ENCODE assay signal across 8 cellular contexts in genomic region chr7:45978010-45978681, GRCh38. TPM values are rescaled to one million over a fixed set of nuclear protein-coding genes. Genes with fewer than 3 reads are reported as not detected.
DNase-seq lines count a peak whose midpoint lies in the region; ATAC-seq and TF ChIP-seq lines count a peak whose summit lies in the region.

No MANE protein-coding gene starts in this region.

- no peak overlapping the region for H4K8ac ChIP-seq in neuronal stem cell (ENCODE audit: low read depth, low read length)

- no peak overlapping the region for H2BK5ac ChIP-seq in neuronal stem cell (ENCODE audit: low read length)

- H3K4ac ChIP-seq in neuronal stem cell (ENCODE audit: low read length), result no peak overlapping the region

- no peak for ATAC-seq in HG02885 (IDR thresholded peaks at IDR 0.05; ENCODE audit: poor library complexity, unreplicated experiment)

- H3K14ac ChIP-seq in neuronal stem cell (ENCODE audit: low read length), result no peak overlapping the region

- peaks cover 12% of the 10 kb centered on the region for H3K9me3 ChIP-seq in NT2/D1 (ENCODE audit: insufficient read depth, low read length)
- H3K9me3 ChIP-seq in neuronal stem cell (replicated peaks in 1 of 2; ENCODE audit: control insufficient read depth in 2 of 2, insufficient read depth in 1 of 2, low read depth in 1 of 2, low read length in 2 of 2), result peaks cover 4 to 5% of the 10 kb centered on the region in 2 donors
- no peaks in the 10 kb centered on the region for H3K9me3 ChIP-seq in OCI-LY7 (ENCODE audit: low read length)

- no peaks in the 10 kb centered on the region for H3K9me2 ChIP-seq in OCI-LY7 (ENCODE audit: insufficient read depth, low read length)

- BruUV-seq in OCI-LY7 (replicated peaks; lab: Mats Ljungman, UMichigan), result no TSS peak

- no peak overlapping the region for H2BK15ac ChIP-seq in neuronal stem cell (ENCODE audit: low read length)

- H3K4me3 ChIP-seq in NT2/D1 (ENCODE audit: insufficient read length, low read depth) (no peak overlapping the region), epithelial cell of esophagus (ENCODE audit: low read length) (no peak overlapping the region), neuronal stem cell (ENCODE audit: low read length in 2 of 2) (peak overlapping the region in 1 of 2 donors; percentile 10), OCI-LY7 (ENCODE audit: low read depth, low read length, poor library complexity, severe bottlenecking) (no peak overlapping the region)

- CTCF ChIA-PET in OCI-LY7 (lab: Charles Lee; ENCODE audit: unreplicated experiment), result no interaction called here

- H3K27ac ChIP-seq in neuronal stem cell (replicated peaks; ENCODE audit: low read length) (peak overlapping the region; percentile 0), OCI-LY7 (ENCODE audit: low read depth, low read length, poor library complexity, severe bottlenecking) (no peak overlapping the region)

- H3K4me2 ChIP-seq in neuronal stem cell (ENCODE audit: insufficient read depth, low read length, poor library complexity, severe bottlenecking), result no peak overlapping the region
- H3K4me2 ChIP-seq in OCI-LY7 (ENCODE audit: low read length), result no peak overlapping the region

- H2BK120ac ChIP-seq in neuronal stem cell (ENCODE audit: low read depth, low read length), result no peak overlapping the region

- H2AK5ac ChIP-seq in neuronal stem cell (ENCODE audit: low read depth, low read length), result no peak overlapping the region

- peak overlapping the region; percentile 70 for H2AFZ ChIP-seq in neuronal stem cell (ENCODE audit: low read length)
- H2AFZ ChIP-seq in OCI-LY7 (ENCODE audit: low read length), result no peak overlapping the region

- H3K27me3 ChIP-seq in NT2/D1 (ENCODE audit: insufficient read depth, insufficient read length) (no peaks in the 10 kb centered on the region), neuronal stem cell (ENCODE audit: control insufficient read depth in 3 of 3, insufficient read depth in 3 of 3, low read depth in 1 of 3, low read length in 3 of 3) (no peaks in the 10 kb centered on the region)

- peak; percentile 20 for DNase-seq in stimulated activated CD4-positive, alpha-beta T cell treated with anti-CD3 and anti-CD28 coated beads, Interleukin-15, amount 100 ng/mL, for 24 hours
- no peak for DNase-seq in stimulated activated CD4-positive, alpha-beta T cell treated with anti-CD3 and anti-CD28 coated beads, Interleukin-4, amount 100 ng/mL, for 1 hour
- peak; percentile 71 for DNase-seq in NT2/D1 (ENCODE audit: low read depth, low spot score)
- peak; percentile 99 for DNase-seq in epithelial cell of esophagus (ENCODE audit: low read depth)
- peak; percentile 21 for DNase-seq in neuronal stem cell (ENCODE audit: low spot score)
- no peak for DNase-seq in OCI-LY7 (ENCODE audit: low spot score)
- DNase-seq in KBM-7, result no peak

- H3K9ac ChIP-seq in NT2/D1 (ENCODE audit: insufficient read length, low read depth) (no peak overlapping the region), neuronal stem cell (ENCODE audit: low read depth, low read length, poor library complexity) (no peak overlapping the region)

- no peaks in the 10 kb centered on the region for H4K20me1 ChIP-seq in OCI-LY7 (ENCODE audit: insufficient read depth, low read length)

- in situ Hi-C loops in KBM-7 (cut with MboI; ENCODE audit: low pct_unique_long_range_greater_than_20kb, low sequenced_read_pairs), result no loop called here

- no peaks in the 10 kb centered on the region for H3K79me2 ChIP-seq in OCI-LY7 (ENCODE audit: insufficient read depth, low read depth, low read length)

- intact Hi-C loops in OCI-LY7 (cut with micrococcal nuclease; ENCODE audit: unreplicated experiment), result no loop called here

- TF ChIP-seq CTCF in epithelial cell of esophagus (IDR thresholded peaks at IDR 0.05; ENCODE audit: insufficient read depth, low read depth, low read length, missing control alignments) (no peak), OCI-LY7 (conservative IDR thresholded peaks at IDR 0.05; ENCODE audit: low read length) (no peak)

- H3K79me1 ChIP-seq in neuronal stem cell (ENCODE audit: low read depth, low read length), result no peaks in the 10 kb centered on the region

- no peak overlapping the region for H2BK12ac ChIP-seq in neuronal stem cell (ENCODE audit: low read length)

- no CpG with 5 or more reads among the region's 11 CpGs for WGBS in neuronal stem cell (ENCODE audit: extremely low coverage in 2 of 2, insufficient read length in 2 of 2, insufficient replicate concordance in 1 of 2), 2 donors

- H3K18ac ChIP-seq in neuronal stem cell (ENCODE audit: low read length), result no peak overlapping the region

- POLR2A ChIA-PET in OCI-LY7 (lab: Charles Lee), result no interaction called here

- H4K91ac ChIP-seq in neuronal stem cell (ENCODE audit: low read depth, low read length, poor library complexity), result no peak overlapping the region

- H3K36me3 ChIP-seq in NT2/D1 (ENCODE audit: insufficient read depth, insufficient read length, low read length) (no peaks in the 10 kb centered on the region), neuronal stem cell (replicated peaks in 1 of 2; ENCODE audit: control insufficient read depth in 2 of 2, insufficient read depth in 2 of 2, low read length in 2 of 2) (no peaks in the 10 kb centered on the region), OCI-LY7 (ENCODE audit: insufficient read depth, low read length) (no peaks in the 10 kb centered on the region)

- H3K4me1 ChIP-seq in NT2/D1 (ENCODE audit: insufficient read depth, insufficient read length) (peaks cover 9% of the 10 kb centered on the region), neuronal stem cell (ENCODE audit: control insufficient read depth in 2 of 2, insufficient read depth in 1 of 2, low read depth in 1 of 2, low read length in 2 of 2) (peaks cover 8% of the 10 kb centered on the region in 2 donors), OCI-LY7 (ENCODE audit: insufficient read depth, low read length, poor library complexity, severe bottlenecking) (no peaks in the 10 kb centered on the region)

- H3K23ac ChIP-seq in neuronal stem cell (ENCODE audit: low read depth, low read length, poor library complexity), result no peak overlapping the region

RNA-seq across cellular contexts. Expression of gene IGFBP3, which starts 57.1 kb away (rescaled TPM):
- 149 TPM for polyA plus RNA-seq in neuronal stem cell (2013, experiment 1 of 2)
- polyA plus RNA-seq in neuronal stem cell (2013, experiment 2 of 2), result 151 TPM
- not detected in 2 replicates for total RNA-seq in OCI-LY7 (2014; rRNA removed; shearing (Covaris generic))
- total RNA-seq in OCI-LY7 (2022), result not detected in 2 replicates

Comparison
In these comparisons a context has a peak if more than half of its experiments do, and no peak if none do; other contexts are left out.
1. DNase-seq: peak in stimulated activated CD4-positive, alpha-beta T cell treated with anti-CD3 and anti-CD28 coated beads, Interleukin-15, amount 100 ng/mL, for 24 hours (single experiment), NT2/D1 (single experiment), epithelial cell of esophagus (single experiment) and neuronal stem cell (single experiment); none in stimulated activated CD4-positive, alpha-beta T cell treated with anti-CD3 and anti-CD28 coated beads, Interleukin-4, amount 100 ng/mL, for 1 hour (single experiment), OCI-LY7 (single experiment) and KBM-7 (single experiment).